In the genomic region with DNA sequence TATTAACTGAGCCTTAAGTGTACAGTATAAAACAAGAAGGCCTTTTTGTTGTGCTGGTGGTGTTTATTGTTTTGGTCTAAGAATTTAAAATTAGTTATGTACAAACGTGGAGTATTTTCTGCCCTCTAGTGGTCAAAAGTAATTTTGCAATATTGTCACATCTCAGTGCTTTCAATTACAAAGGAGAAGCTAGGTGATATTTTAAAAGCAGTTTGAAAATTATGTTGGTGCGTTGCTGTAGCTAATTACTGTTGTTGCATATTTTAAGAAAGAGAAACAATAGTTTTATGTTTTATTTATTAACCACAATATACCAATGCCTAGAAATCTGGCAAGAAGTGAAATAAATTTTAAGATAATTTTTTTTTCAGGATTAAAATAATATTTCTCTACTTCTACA, we compare ENCODE assay signal across 9 cellular contexts. TPM values are rescaled to one million over a fixed set of nuclear protein-coding genes. Genes with fewer than 3 reads are reported as not detected.
DNase-seq lines count a peak whose midpoint lies in the region; ATAC-seq and TF ChIP-seq lines count a peak whose summit lies in the region.
"Had no signal": no experiment of that assay in that cellular context is flagged by ENCODE, and none has a peak within 500 bp of the region (broad histone marks: within the 10 kb centered on the region; RNA-seq: fewer than 3 reads in every experiment).

No MANE protein-coding gene starts in this region.

- no peak for TF ChIP-seq RAD21 in IMR-90 (IDR thresholded peaks at IDR 0.05; ENCODE audit: low read length)

- no peak overlapping the region for H2AK9ac ChIP-seq in IMR-90 (replicated peaks; ENCODE audit: low read depth, low read length, poor library complexity)

- H3K4me3 ChIP-seq in IMR-90 (ENCODE audit: insufficient read depth, low read depth, low read length), result no peak overlapping the region
- H3K4me3 ChIP-seq in OCI-LY7 (ENCODE audit: low read depth, low read length, poor library complexity, severe bottlenecking), result no peak overlapping the region
- no peak overlapping the region for H3K4me3 ChIP-seq in neural progenitor cell

- H3K4me1 ChIP-seq in IMR-90 (ENCODE audit: control insufficient read depth, insufficient read depth, low read length) (no peaks in the 10 kb centered on the region), OCI-LY7 (ENCODE audit: insufficient read depth, low read length, poor library complexity, severe bottlenecking) (no peaks in the 10 kb centered on the region), neural progenitor cell (no peaks in the 10 kb centered on the region)

- H4K20me1 ChIP-seq in IMR-90 (ENCODE audit: insufficient read depth, low read length) (no peaks in the 10 kb centered on the region), OCI-LY7 (ENCODE audit: insufficient read depth, low read length) (no peaks in the 10 kb centered on the region), neural progenitor cell (ENCODE audit: low read depth) (no peaks in the 10 kb centered on the region)

- H3K9ac ChIP-seq in IMR-90 (ENCODE audit: low read depth, low read length), result no peak overlapping the region
- H3K9ac ChIP-seq in neural progenitor cell, result no peak overlapping the region

- TF ChIP-seq POLR2A in IMR-90 (IDR thresholded peaks at IDR 0.05; ENCODE audit: low read depth, low read length), result no peak

- DNase-seq in DMS153 treated with DMSO at 0.1 percent for 48 hours (lab: John Stamatoyannopoulos, UW; ENCODE audit: unreplicated experiment) (peak; percentile 81), IMR-90 (peak; percentile 38), OCI-LY7 (ENCODE audit: low spot score) (peak; percentile 75), endothelial cell (ENCODE audit: low spot score) (no peak), neural progenitor cell (ENCODE audit: low spot score) (peak; percentile 60)
- no peak for DNase-seq in activated T-helper 1 cell treated with anti-CD3 and anti-CD28 coated beads, Interleukin-12 subunit alpha, Interleukin-12 subunit beta, Interleukin-2, Interleukin-4 antibody, amounts not matched to agents 30 ng/mL and 10 ng/mL and 1 ng/mL, durations not matched to agents 14 hours and 24 hours and 36 hours (ENCODE audit: low spot score)

- H3K18ac ChIP-seq in IMR-90 (ENCODE audit: low read depth, low read length), result no peak overlapping the region

- H3K27me3 Mint-ChIP-seq in endothelial cell (ENCODE audit: unreplicated experiment), result peaks cover 5% of the 10 kb centered on the region
- H3K27me3 Mint-ChIP-seq in neural progenitor cell (ENCODE audit: insufficient read depth, low read depth), result peaks cover 4% of the 10 kb centered on the region
- peaks cover 7% of the 10 kb centered on the region for H3K27me3 Mint-ChIP-seq in activated T-helper 1 cell treated with anti-CD3 and anti-CD28 coated beads, Interleukin-12 subunit alpha, Interleukin-12 subunit beta, Interleukin-2, Interleukin-4 antibody, amounts not matched to agents 30 ng/mL and 10 ng/mL and 1 ng/mL, durations not matched to agents 14 hours and 24 hours and 36 hours (ENCODE audit: insufficient read depth)

- dilution Hi-C loops in IMR-90 (cut with HindIII; ENCODE audit: low sequenced_read_pairs, unreplicated experiment), result no loop called here

- no peak overlapping the region for H3K27ac ChIP-seq in IMR-90 (ENCODE audit: insufficient read depth, low read length)
- H3K27ac ChIP-seq in OCI-LY7 (ENCODE audit: low read depth, low read length, poor library complexity, severe bottlenecking), result no peak overlapping the region
- no peak overlapping the region for H3K27ac ChIP-seq in neural progenitor cell

- H4K8ac ChIP-seq in IMR-90 (ENCODE audit: low read depth in 2 of 2, low read length in 2 of 2), result no peak overlapping the region

- POLR2A ChIA-PET in IMR-90 (lab: Charles Lee; ENCODE audit: unreplicated experiment) (no interaction called here), OCI-LY7 (lab: Charles Lee) (no interaction called here)

- H3K79me1 ChIP-seq in IMR-90 (ENCODE audit: low read depth in 1 of 2, low read length in 2 of 2), result no peaks in the 10 kb centered on the region

- H3K56ac ChIP-seq in IMR-90 (ENCODE audit: extremely low read depth, insufficient read depth, low read length), result no peak overlapping the region

- no peak overlapping the region for H2BK5ac ChIP-seq in IMR-90 (ENCODE audit: low read depth, low read length, poor library complexity, severe bottlenecking)

- H2BK120ac ChIP-seq in IMR-90 (ENCODE audit: low read depth, low read length), result no peak overlapping the region

- no peak overlapping the region for H3K23ac ChIP-seq in IMR-90 (ENCODE audit: low read depth, low read length)

- H3K9me3 Mint-ChIP-seq in endothelial cell (ENCODE audit: unreplicated experiment), result no peaks in the 10 kb centered on the region
- H3K9me3 Mint-ChIP-seq in neural progenitor cell, result peaks cover 2% of the 10 kb centered on the region
- no peaks in the 10 kb centered on the region for H3K9me3 Mint-ChIP-seq in activated T-helper 1 cell treated with anti-CD3 and anti-CD28 coated beads, Interleukin-12 subunit alpha, Interleukin-12 subunit beta, Interleukin-2, Interleukin-4 antibody, amounts not matched to agents 30 ng/mL and 10 ng/mL and 1 ng/mL, durations not matched to agents 14 hours and 24 hours and 36 hours
- H3K9me3 Mint-ChIP-seq: T-helper 1 cell treated with Interleukin-12 subunit alpha and Interleukin-12 subunit beta and Interleukin-4 antibody, amounts not matched to agents 30 μg/mL and 1 μg/mL, for 36 hours had no signal

- H2AK5ac ChIP-seq in IMR-90 (ENCODE audit: low read depth, low read length), result no peak overlapping the region

- CTCF ChIA-PET in IMR-90 (lab: Yijun Ruan, JAX), result interaction anchor here (0.5 to 1.4 kb wide), 16 partner anchors 9 to 565 kb away, joined by 3 to 7 read pairs (median 4); a partner anchor contains a TSS
- CTCF ChIA-PET in OCI-LY7 (lab: Charles Lee; ENCODE audit: unreplicated experiment), result interaction anchor here (0.9 kb wide), 1 partner anchor 36 kb away, joined by 3 read pairs; a partner anchor contains a TSS

- H3F3A ChIP-seq in neural progenitor cell (ENCODE audit: low read depth), result no peaks in the 10 kb centered on the region

- H3K4me3 Mint-ChIP-seq in endothelial cell (ENCODE audit: unreplicated experiment), result no peak overlapping the region
- no peak overlapping the region for H3K4me3 Mint-ChIP-seq in neural progenitor cell
- H3K4me3 Mint-ChIP-seq in activated T-helper 1 cell treated with anti-CD3 and anti-CD28 coated beads, Interleukin-12 subunit alpha, Interleukin-12 subunit beta, Interleukin-2, Interleukin-4 antibody, amounts not matched to agents 30 ng/mL and 10 ng/mL and 1 ng/mL, durations not matched to agents 14 hours and 24 hours and 36 hours, result no peak overlapping the region
- H3K4me3 Mint-ChIP-seq: T-helper 1 cell treated with Interleukin-12 subunit alpha and Interleukin-12 subunit beta and Interleukin-4 antibody, amounts not matched to agents 30 μg/mL and 1 μg/mL, for 36 hours had no signal

- TF ChIP-seq CTCF in IMR-90 (conservative IDR thresholded peaks at IDR 0.05; ENCODE audit: low read depth, low read length) (peak; percentile 64), OCI-LY7 (conservative IDR thresholded peaks at IDR 0.05; ENCODE audit: low read length) (peak; percentile 98), endothelial cell (IDR thresholded peaks at IDR 0.05; ENCODE audit: unreplicated experiment) (peak; percentile 94), neural progenitor cell (IDR thresholded peaks at IDR 0.05) (peak; percentile 92)

- BruUV-seq in IMR-90 (replicated peaks; lab: Mats Ljungman, UMichigan), result no TSS peak
- no TSS peak for BruUV-seq in OCI-LY7 (replicated peaks; lab: Mats Ljungman, UMichigan)

- H3K4ac ChIP-seq in IMR-90 (ENCODE audit: low read depth, low read length), result no peak overlapping the region

- ATAC-seq in IMR-90 (ENCODE audit: low read depth) (peak; percentile 59), HG02623 (IDR thresholded peaks at IDR 0.05; ENCODE audit: unreplicated experiment) (no peak), HG02610 (IDR thresholded peaks at IDR 0.05; ENCODE audit: unreplicated experiment) (no peak)

- peaks cover 2% of the 10 kb centered on the region for H3K27me3 ChIP-seq in IMR-90 (ENCODE audit: control insufficient read depth, insufficient read depth, low read length)
- H3K27me3 ChIP-seq in neural progenitor cell, result no peaks in the 10 kb centered on the region

- in situ Hi-C loops in IMR-90 (cut with MboI; ENCODE audit: low sequenced_read_pairs), result no loop called here

- H3K9me3 ChIP-seq in IMR-90 (ENCODE audit: control insufficient read depth, insufficient read depth, low read length), result no peaks in the 10 kb centered on the region
- H3K9me3 ChIP-seq in OCI-LY7 (ENCODE audit: low read length), result no peaks in the 10 kb centered on the region
- no peaks in the 10 kb centered on the region for H3K9me3 ChIP-seq in neural progenitor cell (ENCODE audit: low read depth)

- no peak overlapping the region for H2BK20ac ChIP-seq in IMR-90 (ENCODE audit: low read depth, low read length)

- H3K4me1 Mint-ChIP-seq in endothelial cell (ENCODE audit: unreplicated experiment) (no peaks in the 10 kb centered on the region), neural progenitor cell (peaks cover 4% of the 10 kb centered on the region)
- no peaks in the 10 kb centered on the region for H3K4me1 Mint-ChIP-seq in activated T-helper 1 cell treated with anti-CD3 and anti-CD28 coated beads, Interleukin-12 subunit alpha, Interleukin-12 subunit beta, Interleukin-2, Interleukin-4 antibody, amounts not matched to agents 30 ng/mL and 10 ng/mL and 1 ng/mL, durations not matched to agents 14 hours and 24 hours and 36 hours (ENCODE audit: low read depth)

- intact Hi-C loops in IMR-90 (cut with micrococcal nuclease) (no loop called here), OCI-LY7 (cut with micrococcal nuclease; ENCODE audit: unreplicated experiment) (no loop called here)
- intact Hi-C loops in activated T-helper 1 cell treated with anti-CD3 and anti-CD28 coated beads, Interleukin-12 subunit alpha, Interleukin-12 subunit beta, Interleukin-2, Interleukin-4 antibody, amounts not matched to agents 30 ng/mL and 10 ng/mL and 1 ng/mL, durations not matched to agents 14 hours and 24 hours and 36 hours (cut with micrococcal nuclease), result no loop called here

- no CpG with 5 or more reads among the region's 2 CpGs for WGBS in IMR-90 (ENCODE audit: extremely low coverage in 2 of 2, insufficient read length in 1 of 2), 2 experiments

- no peak overlapping the region for H3K14ac ChIP-seq in IMR-90 (replicated peaks; ENCODE audit: low read depth, low read length)

- H3K9me2 ChIP-seq in OCI-LY7 (ENCODE audit: insufficient read depth, low read length), result no peaks in the 10 kb centered on the region

- H4K91ac ChIP-seq in IMR-90 (ENCODE audit: insufficient read depth, low read depth, low read length), result no peak overlapping the region

- no peaks in the 10 kb centered on the region for H3K36me3 Mint-ChIP-seq in endothelial cell (ENCODE audit: low read depth, unreplicated experiment)
- no peaks in the 10 kb centered on the region for H3K36me3 Mint-ChIP-seq in neural progenitor cell
- H3K36me3 Mint-ChIP-seq in activated T-helper 1 cell treated with anti-CD3 and anti-CD28 coated beads, Interleukin-12 subunit alpha, Interleukin-12 subunit beta, Interleukin-2, Interleukin-4 antibody, amounts not matched to agents 30 ng/mL and 10 ng/mL and 1 ng/mL, durations not matched to agents 14 hours and 24 hours and 36 hours (ENCODE audit: low read depth), result no peaks in the 10 kb centered on the region

- H3K36me3 ChIP-seq in IMR-90 (ENCODE audit: control insufficient read depth, insufficient read depth, low read length) (no peaks in the 10 kb centered on the region), OCI-LY7 (ENCODE audit: insufficient read depth, low read length) (no peaks in the 10 kb centered on the region), neural progenitor cell (no peaks in the 10 kb centered on the region)

- H3K4me2 ChIP-seq in IMR-90 (ENCODE audit: low read depth, low read length) (no peak overlapping the region), OCI-LY7 (ENCODE audit: low read length) (no peak overlapping the region), neural progenitor cell (no peak overlapping the region)

- no peaks in the 10 kb centered on the region for H3K9me1 ChIP-seq in IMR-90 (ENCODE audit: insufficient read depth, low read length)

- H3K79me2 ChIP-seq in OCI-LY7 (ENCODE audit: insufficient read depth, low read depth, low read length), result no peaks in the 10 kb centered on the region
- H3K79me2 ChIP-seq in neural progenitor cell (ENCODE audit: low read depth), result no peaks in the 10 kb centered on the region

- no peak overlapping the region for H4K5ac ChIP-seq in IMR-90 (ENCODE audit: low read depth, low read length)

- H3K27ac Mint-ChIP-seq in endothelial cell (ENCODE audit: unreplicated experiment), result no peak overlapping the region
- H3K27ac Mint-ChIP-seq in neural progenitor cell, result no peak overlapping the region
- H3K27ac Mint-ChIP-seq in activated T-helper 1 cell treated with anti-CD3 and anti-CD28 coated beads, Interleukin-12 subunit alpha, Interleukin-12 subunit beta, Interleukin-2, Interleukin-4 antibody, amounts not matched to agents 30 ng/mL and 10 ng/mL and 1 ng/mL, durations not matched to agents 14 hours and 24 hours and 36 hours, result no peak overlapping the region
- H3K27ac Mint-ChIP-seq: T-helper 1 cell treated with Interleukin-12 subunit alpha and Interleukin-12 subunit beta and Interleukin-4 antibody, amounts not matched to agents 30 μg/mL and 1 μg/mL, for 36 hours had no signal

- no peak overlapping the region for H2BK15ac ChIP-seq in IMR-90 (ENCODE audit: low read depth, low read length)

- H2AFZ ChIP-seq in IMR-90 (replicated peaks; ENCODE audit: low read length, poor library complexity) (no peak overlapping the region), OCI-LY7 (ENCODE audit: low read length) (no peak overlapping the region), neural progenitor cell (replicated peaks) (peak overlapping the region; percentile 61)

RNA-seq across cellular contexts. Expression of a gene that starts 11.4 kb away (rescaled TPM):
- total RNA-seq in IMR-90 (2012; rRNA removed) (not detected in 2 replicates), OCI-LY7 (2022) (not detected in 2 replicates), endothelial cell (ENCODE audit: unreplicated experiment) (not detected), neural progenitor cell (ENCODE audit: low replicate concordance) (not detected in 2 replicates)
- not detected in 2 replicates for polyA plus RNA-seq in IMR-90 (2012; rRNA removed)
- not detected in 2 replicates for polyA plus RNA-seq in IMR-90 (2012; cell fraction: cytosol; rRNA removed)
- not detected in 2 replicates for polyA plus RNA-seq in IMR-90 (2012; cell fraction: nucleus; rRNA removed; ENCODE audit: low replicate concordance)
- not detected in 2 replicates for total RNA-seq in OCI-LY7 (2014; rRNA removed; shearing (Covaris generic))
- not detected in 2 replicates for total RNA-seq in activated T-helper 1 cell treated with anti-CD3 and anti-CD28 coated beads, Interleukin-12 subunit alpha, Interleukin-12 subunit beta, Interleukin-2, Interleukin-4 antibody, amounts not matched to agents 30 ng/mL and 10 ng/mL and 1 ng/mL, durations not matched to agents 14 hours and 24 hours and 36 hours

Comparison
In these comparisons a context has a peak if more than half of its experiments do, and no peak if none do; other contexts are left out.
1. DNase-seq: peak in DMS153 treated with DMSO at 0.1 percent for 48 hours (single experiment), IMR-90 (single experiment), OCI-LY7 (single experiment) and neural progenitor cell (single experiment); none in endothelial cell (single experiment) and activated T-helper 1 cell treated with anti-CD3 and anti-CD28 coated beads, Interleukin-12 subunit alpha, Interleukin-12 subunit beta, Interleukin-2, Interleukin-4 antibody, amounts not matched to agents 30 ng/mL and 10 ng/mL and 1 ng/mL, durations not matched to agents 14 hours and 24 hours and 36 hours (single experiment).
2. Peak in every context shown above with its lines, with median percentiles within 50 percentile points of each other: CTCF ChIP-seq.